ENCODE assay signal across 22 cellular contexts in genomic region chr22:50111056-50111455, GRCh38. TPM values are rescaled to one million over a fixed set of nuclear protein-coding genes. Genes with fewer than 3 reads are reported as not detected.
DNase-seq lines count a peak whose midpoint lies in the region; ATAC-seq, FAIRE-seq and TF ChIP-seq lines count a peak whose summit lies in the region.
"Had no signal": no experiment of that assay in that cellular context is flagged by ENCODE, and none has a peak within 500 bp of the region (broad histone marks: within the 10 kb centered on the region; RNA-seq: fewer than 3 reads in every experiment).

No MANE protein-coding gene starts in this region.

- no peak overlapping the region for H3K23ac ChIP-seq in neuronal stem cell (ENCODE audit: low read depth, low read length, poor library complexity)

- H3K9me3 ChIP-seq in OCI-LY1 (ENCODE audit: low read length) (no peaks in the 10 kb centered on the region), K562 (replicated peaks; ENCODE audit: control insufficient read depth, insufficient read depth, low read depth, low read length) (no peaks in the 10 kb centered on the region), neutrophil (no peaks in the 10 kb centered on the region), neuronal stem cell (replicated peaks in 1 of 2; ENCODE audit: control insufficient read depth in 2 of 2, insufficient read depth in 1 of 2, low read depth in 1 of 2, low read length in 2 of 2) (no peaks in the 10 kb centered on the region)

- no peak for TF ChIP-seq CTCF in GM23338 (conservative IDR thresholded peaks at IDR 0.05; ENCODE audit: low read depth in 2 of 2)
- TF ChIP-seq CTCF in OCI-LY1 (IDR thresholded peaks at IDR 0.05; ENCODE audit: low read length): no peak
- no peak for TF ChIP-seq CTCF in K562 (IDR thresholded peaks at IDR 0.05 in 2 of 3, conservative IDR thresholded peaks at IDR 0.05 in 1 of 3; ENCODE audit: insufficient read depth in 2 of 3, low read depth in 1 of 3, low read length in 3 of 3)
- TF ChIP-seq CTCF in neutrophil (IDR thresholded peaks at IDR 0.05): no peak
- no peak for TF ChIP-seq CTCF in GM20000 (IDR thresholded peaks at IDR 0.05; ENCODE audit: extremely low read depth, missing control alignments)

- no peaks in the 10 kb centered on the region for H4K20me1 ChIP-seq in GM23338 (replicated peaks; ENCODE audit: insufficient read depth)
- no peaks in the 10 kb centered on the region for H4K20me1 ChIP-seq in OCI-LY1 (ENCODE audit: insufficient read depth, low read length)
- no peaks in the 10 kb centered on the region for H4K20me1 ChIP-seq in K562 (replicated peaks; ENCODE audit: control insufficient read depth, insufficient read depth, low read length)

- no TSS peak for BruUV-seq in K562 (replicated peaks; lab: Mats Ljungman, UMichigan)

- no peak overlapping the region for H2BK15ac ChIP-seq in neuronal stem cell (ENCODE audit: low read length)

- H3K9me2 ChIP-seq in GM23338 (ENCODE audit: insufficient read depth) (no peaks in the 10 kb centered on the region), OCI-LY1 (ENCODE audit: low read depth, low read length) (no peaks in the 10 kb centered on the region)

- no peak overlapping the region for H3K4me3 Mint-ChIP-seq in GM23338
- H3K4me3 Mint-ChIP-seq: CD4-positive, alpha-beta memory T cell had no signal

- intact Hi-C loops in K562 (cut with micrococcal nuclease): no loop called here

- WGBS in K562 (ENCODE audit: insufficient coverage, low coverage, missing lambda C conversion rate): no CpG with 5 or more reads among the region's 1 CpG
- WGBS in neuronal stem cell (ENCODE audit: extremely low coverage in 2 of 2, insufficient read length in 2 of 2, insufficient replicate concordance in 1 of 2), 2 donors: no CpG with 5 or more reads among the region's 1 CpG

- DNase-seq in GM23338 (ENCODE audit: low spot score): peak; percentile 26
- DNase-seq in K562 (ENCODE audit: extremely low read depth in 1 of 4, low spot score in 3 of 4): no peak
- DNase-seq in neuronal stem cell (ENCODE audit: low spot score): no peak
- no peak for DNase-seq in ACHN
- DNase-seq in GM20000 (ENCODE audit: low spot score): no peak
- DNase-seq: Calu3; CD4-positive, alpha-beta memory T cell; GF-D8; GM23248; NCI-H1092; NCI-H146; NCI-H2029 treated with DMSO at 0.1 percent for 48 hours; NCI-H2171 treated with DMSO at 0.1 percent for 48 hours had no signal

- H3K79me1 ChIP-seq in neuronal stem cell (ENCODE audit: low read depth, low read length): peaks cover 3% of the 10 kb centered on the region

- no peak for TF ChIP-seq POLR2A in K562 (conservative IDR thresholded peaks at IDR 0.05)

- no peaks in the 10 kb centered on the region for H3K27me3 ChIP-seq in GM23338 (ENCODE audit: insufficient read depth)
- H3K27me3 ChIP-seq in OCI-LY1 (ENCODE audit: insufficient read depth, low read length): no peaks in the 10 kb centered on the region
- no peaks in the 10 kb centered on the region for H3K27me3 ChIP-seq in K562 (ENCODE audit: control insufficient read depth in 2 of 2, insufficient read depth in 2 of 2, low read length in 2 of 2)
- H3K27me3 ChIP-seq in neutrophil: no peaks in the 10 kb centered on the region
- peaks cover 0 to 20% (median 0%) of the 10 kb centered on the region in 3 experiments for H3K27me3 ChIP-seq in neuronal stem cell (ENCODE audit: control insufficient read depth in 3 of 3, insufficient read depth in 3 of 3, low read depth in 1 of 3, low read length in 3 of 3)

- CTCF ChIA-PET in K562 (lab: Yijun Ruan, JAX; ENCODE audit: low intra/inter-chr PET ratio): no interaction called here

- H3K4me1 Mint-ChIP-seq in GM23338: peaks cover 7% of the 10 kb centered on the region

- no peak overlapping the region for H3K4ac ChIP-seq in neuronal stem cell (ENCODE audit: low read length)

- ATAC-seq in GM23338: no peak
- no peak for ATAC-seq in K562
- ATAC-seq: Right ventricle myocardium inferior had no signal

- H3K79me2 ChIP-seq in GM23338 (replicated peaks; ENCODE audit: insufficient read depth): no peaks in the 10 kb centered on the region
- H3K79me2 ChIP-seq in OCI-LY1 (ENCODE audit: insufficient read depth, low read length): no peaks in the 10 kb centered on the region
- H3K79me2 ChIP-seq in K562 (ENCODE audit: control insufficient read depth, insufficient read depth, low read length): no peaks in the 10 kb centered on the region

- H3K4me1 ChIP-seq in GM23338 (ENCODE audit: insufficient read depth): no peaks in the 10 kb centered on the region
- peaks cover 52% of the 10 kb centered on the region for H3K4me1 ChIP-seq in OCI-LY1 (ENCODE audit: insufficient read depth, low read length, severe bottlenecking)
- H3K4me1 ChIP-seq in K562 (replicated peaks in 1 of 2; ENCODE audit: control insufficient read depth in 2 of 2, insufficient read depth in 2 of 2, low read length in 2 of 2): peaks cover 0 to 24% of the 10 kb centered on the region in 2 experiments; a peak in 3 of 5 replicates
- peaks cover 23 to 25% of the 10 kb centered on the region in 2 experiments for H3K4me1 ChIP-seq in neutrophil (ENCODE audit: control insufficient read depth in 1 of 2, insufficient read depth in 1 of 2, low read depth in 1 of 2, low read length in 1 of 2)
- peaks cover 5 to 7% of the 10 kb centered on the region in 2 donors for H3K4me1 ChIP-seq in neuronal stem cell (ENCODE audit: control insufficient read depth in 2 of 2, insufficient read depth in 1 of 2, low read depth in 1 of 2, low read length in 2 of 2)

- H4K8ac ChIP-seq in neuronal stem cell (ENCODE audit: low read depth, low read length): no peak overlapping the region

- no peak overlapping the region for H2BK5ac ChIP-seq in neuronal stem cell (ENCODE audit: low read length)

- H3K14ac ChIP-seq in neuronal stem cell (ENCODE audit: low read length): no peak overlapping the region

- H2BK120ac ChIP-seq in neuronal stem cell (ENCODE audit: low read depth, low read length): no peak overlapping the region

- H3F3A ChIP-seq in GM23338 (replicated peaks; ENCODE audit: low read depth): no peaks in the 10 kb centered on the region
- H3F3A ChIP-seq in OCI-LY1 (ENCODE audit: insufficient read depth, low read length): no peaks in the 10 kb centered on the region

- H3K27ac ChIP-seq in GM23338 (ENCODE audit: low read depth) (no peak overlapping the region), OCI-LY1 (ENCODE audit: low read depth, low read length, poor library complexity, severe bottlenecking) (peak overlapping the region; percentile 63), K562 (ENCODE audit: extremely low read depth, low read depth, low read length) (no peak overlapping the region), neutrophil (peak overlapping the region; percentile 37), neuronal stem cell (replicated peaks; ENCODE audit: low read length) (no peak overlapping the region)
- H3K27ac ChIP-seq: GM23248, SK-N-MC had no signal

- H3K27me3 Mint-ChIP-seq in GM23338 (ENCODE audit: insufficient read depth, low read depth, poor library complexity): peaks cover 9% of the 10 kb centered on the region

- H3K9ac ChIP-seq in OCI-LY1 (ENCODE audit: low read length) (peak overlapping the region; percentile 43; the same call in 1 of the 2 replicates), K562 (ENCODE audit: insufficient read depth in 1 of 2, low read depth in 2 of 2, low read length in 2 of 2) (no peak overlapping the region), neuronal stem cell (ENCODE audit: low read depth, low read length, poor library complexity) (no peak overlapping the region)
- H3K9ac ChIP-seq: GM23248 had no signal

- no peak for TF ChIP-seq EP300 in K562 (IDR thresholded peaks at IDR 0.05; ENCODE audit: low read length)

- H3K27ac Mint-ChIP-seq in GM23338: no peak overlapping the region

- POLR2A ChIA-PET in K562 (lab: Yijun Ruan, JAX): interaction anchor here (0.6 to 1.0 kb wide), 2 partner anchors 15 to 232 kb away, joined by 3 read pairs; partner anchors contain the start of gene PPP6R2

- H3K4me3 ChIP-seq in GM23338: no peak overlapping the region
- no peak overlapping the region for H3K4me3 ChIP-seq in OCI-LY1 (ENCODE audit: low read depth, low read length, poor library complexity, severe bottlenecking)
- no peak overlapping the region for H3K4me3 ChIP-seq in K562
- H3K4me3 ChIP-seq in neutrophil (ENCODE audit: low read depth in 1 of 2, low read length in 1 of 2): no peak overlapping the region
- no peak overlapping the region for H3K4me3 ChIP-seq in neuronal stem cell (ENCODE audit: low read length in 2 of 2)
- H3K4me3 ChIP-seq: GM23248, SK-N-MC had no signal

- no peaks in the 10 kb centered on the region for H3K9me1 ChIP-seq in K562 (ENCODE audit: control insufficient read depth, insufficient read depth, low read length)

- in situ Hi-C loops in K562 (cut with MboI) (no loop called here), ACHN (cut with HindIII; ENCODE audit: low pct_ligation_motif_present, low pct_unique_long_range_greater_than_20kb, low sequenced_read_pairs) (no loop called here)

- no peak overlapping the region for H3K18ac ChIP-seq in neuronal stem cell (ENCODE audit: low read length)

- H3K4me2 ChIP-seq in GM23338: no peak overlapping the region
- peak overlapping the region; percentile 51; the same call in 1 of the 2 replicates for H3K4me2 ChIP-seq in OCI-LY1 (ENCODE audit: low read length)
- no peak overlapping the region for H3K4me2 ChIP-seq in K562 (ENCODE audit: insufficient read depth, low read length)
- H3K4me2 ChIP-seq in neuronal stem cell (ENCODE audit: insufficient read depth, low read length, poor library complexity, severe bottlenecking): no peak overlapping the region

- TF ChIP-seq RAD21 in K562 (CRISPR knock-in tag; conservative IDR thresholded peaks at IDR 0.05 in 1 of 2, IDR thresholded peaks at IDR 0.05 in 1 of 2): no peak

- no peak overlapping the region for H4K91ac ChIP-seq in neuronal stem cell (ENCODE audit: low read depth, low read length, poor library complexity)

- no peak overlapping the region for H2AK5ac ChIP-seq in neuronal stem cell (ENCODE audit: low read depth, low read length)

- no peak overlapping the region for H2BK12ac ChIP-seq in neuronal stem cell (ENCODE audit: low read length)

- H3K9me3 Mint-ChIP-seq in GM23338: no peaks in the 10 kb centered on the region; the same call in 2 of the 3 replicates
- H3K9me3 Mint-ChIP-seq: CD4-positive, alpha-beta memory T cell had no signal

- no peak for FAIRE-seq in K562 (lab: Jason Lieb, UNC)
- FAIRE-seq: A204.1, RCC 7860 had no signal

- H2AFZ ChIP-seq in GM23338 (no peak overlapping the region; the same call in 1 of the 2 replicates), OCI-LY1 (ENCODE audit: low read length) (no peak overlapping the region), K562 (ENCODE audit: low read depth, low read length) (0 out of 2 replicates have a peak overlapping the region, but pooled peaks have one; percentile 33), neuronal stem cell (ENCODE audit: low read length) (no peak overlapping the region)
- H2AFZ ChIP-seq: GM23248 had no signal

- H3K36me3 ChIP-seq in GM23338 (ENCODE audit: insufficient read depth) (no peaks in the 10 kb centered on the region), OCI-LY1 (ENCODE audit: insufficient read depth, low read length) (no peaks in the 10 kb centered on the region), K562 (ENCODE audit: control insufficient read depth, insufficient read depth, low read length) (no peaks in the 10 kb centered on the region), neutrophil (no peaks in the 10 kb centered on the region), neuronal stem cell (replicated peaks in 1 of 2; ENCODE audit: control insufficient read depth in 2 of 2, insufficient read depth in 2 of 2, low read length in 2 of 2) (no peaks in the 10 kb centered on the region)

- H3K36me3 Mint-ChIP-seq in GM23338 (ENCODE audit: low read depth): no peaks in the 10 kb centered on the region
- H3K36me3 Mint-ChIP-seq: CD4-positive, alpha-beta memory T cell had no signal

RNA-seq across cellular contexts. Expression of gene MOV10L1, which starts 21.2 kb away (rescaled TPM):
- total RNA-seq in GM23338 (2014; rRNA removed; shearing (Covaris generic)): 0.62 and 0.73 TPM in 2 replicates
- polyA plus RNA-seq in GM23338 (2016; fragmentation: Nextera tagmentation; extraction: Ambion mirVana): 1.2 and 1.8 TPM in 2 replicates
- total RNA-seq in K562 (2011; cell fraction: chromatin; rRNA removed; ENCODE audit: low replicate concordance): 2.1 and 2.8 TPM in 2 replicates
- total RNA-seq in K562 (2011; cell fraction: nucleolus; rRNA removed): 0.39 and 1.3 TPM in 2 replicates
- total RNA-seq in K562 (2011; cell fraction: nucleoplasm; rRNA removed): 0.69 and 1.2 TPM in 2 replicates
- total RNA-seq in K562 (2014; rRNA removed): 0.09 and 0.33 TPM in 2 replicates
- 0.10 and 0.22 TPM in 2 replicates for total RNA-seq in K562 (2014; rRNA removed; fragmentation: Illumina TruSeq; extraction: Trizol)
- total RNA-seq in K562 (2015; rRNA removed; fragmentation: Illumina TruSeq; extraction: Trizol): 0.30 and 0.43 TPM in 2 replicates
- 0.33 and 0.34 TPM in 2 replicates for total RNA-seq in K562 (2021)
- 0.40 and 0.43 TPM in 2 replicates for polyA plus RNA-seq in K562 (2011; rRNA removed)
- polyA plus RNA-seq in K562 (2011; cell fraction: cytosol; rRNA removed): 0.16 and 0.18 TPM in 2 replicates
- 2.0 and 2.7 TPM in 2 replicates for polyA plus RNA-seq in K562 (2011; cell fraction: nucleus; rRNA removed)
- polyA plus RNA-seq in K562 (2012): 0.61 and 1.1 TPM in 2 replicates
- polyA plus RNA-seq in K562 (2014; fragmentation: Illumina TruSeq; extraction: Trizol): 0.15 and 0.24 TPM in 2 replicates
- polyA plus RNA-seq in K562 (2014; fragmentation: Nextera tagmentation; extraction: Ambion mirVana): under 1 TPM; 0.06 to 0.10 TPM
- 0.15 and 0.85 TPM in 2 replicates for polyA plus RNA-seq in K562 (2014; rRNA removed)
- polyA minus RNA-seq in K562 (2011; rRNA and poly(A)+ RNA removed): 0.21 and 0.24 TPM in 2 replicates
- polyA minus RNA-seq in K562 (2011; cell fraction: cytosol; rRNA and poly(A)+ RNA removed): not detected in 2 replicates
- 0.27 and 1.2 TPM in 2 replicates for polyA minus RNA-seq in K562 (2011; cell fraction: nucleus; rRNA and poly(A)+ RNA removed)
- 0.03 TPM for polyA plus RNA-seq in neuronal stem cell (2013, experiment 1 of 2)
- polyA plus RNA-seq in neuronal stem cell (2013, experiment 2 of 2): 0.07 TPM
- total RNA-seq: Calu3; CD4-positive, alpha-beta memory T cell; GM23248; MCF 10A; Right ventricle myocardium inferior had no signal
- polyA plus RNA-seq: CD4-positive, alpha-beta memory T cell; GM23248 had no signal

RNA-seq across cellular contexts. Expression of gene MLC1, which starts 25.8 kb away (rescaled TPM):
- total RNA-seq in GM23338 (2014; rRNA removed; shearing (Covaris generic)): not detected in 2 replicates
- not detected in 2 replicates for polyA plus RNA-seq in GM23338 (2016; fragmentation: Nextera tagmentation; extraction: Ambion mirVana)
- total RNA-seq in K562 (2011; cell fraction: chromatin; rRNA removed; ENCODE audit: low replicate concordance): 0.39 and 1.0 TPM in 2 replicates
- total RNA-seq in K562 (2011; cell fraction: nucleolus; rRNA removed): 0.92 and 1.0 TPM in 2 replicates
- 0.51 and 0.61 TPM in 2 replicates for total RNA-seq in K562 (2011; cell fraction: nucleoplasm; rRNA removed)
- total RNA-seq in K562 (2014; rRNA removed): 0.24 and 0.27 TPM in 2 replicates
- total RNA-seq in K562 (2014; rRNA removed; fragmentation: Illumina TruSeq; extraction: Trizol): 0.06 and 0.15 TPM in 2 replicates
- 0.98 and 1.1 TPM in 2 replicates for total RNA-seq in K562 (2015; rRNA removed; fragmentation: Illumina TruSeq; extraction: Trizol)
- total RNA-seq in K562 (2021): 0.54 and 0.66 TPM in 2 replicates
- 0.22 and 0.85 TPM in 2 replicates for polyA plus RNA-seq in K562 (2011; rRNA removed)
- polyA plus RNA-seq in K562 (2011; cell fraction: cytosol; rRNA removed): 0.37 and 1.4 TPM in 2 replicates
- 0.49 and 1.1 TPM in 2 replicates for polyA plus RNA-seq in K562 (2011; cell fraction: nucleus; rRNA removed)
- 1.8 and 2.2 TPM in 2 replicates for polyA plus RNA-seq in K562 (2012)
- 0.36 and 0.39 TPM in 2 replicates for polyA plus RNA-seq in K562 (2014; fragmentation: Illumina TruSeq; extraction: Trizol)
- polyA plus RNA-seq in K562 (2014; fragmentation: Nextera tagmentation; extraction: Ambion mirVana): under 1 TPM; 0.06 to 0.13 TPM
- polyA plus RNA-seq in K562 (2014; rRNA removed): 0.38 and 0.91 TPM in 2 replicates
- polyA minus RNA-seq in K562 (2011; rRNA and poly(A)+ RNA removed): 0.15 and 1.4 TPM in 2 replicates
- polyA minus RNA-seq in K562 (2011; cell fraction: cytosol; rRNA and poly(A)+ RNA removed): 1.3 TPM in 1 of 2 replicates, not detected in the other
- 0.11 and 0.27 TPM in 2 replicates for polyA minus RNA-seq in K562 (2011; cell fraction: nucleus; rRNA and poly(A)+ RNA removed)
- 0.07 TPM for polyA plus RNA-seq in neuronal stem cell (2013, experiment 1 of 2)
- polyA plus RNA-seq in neuronal stem cell (2013, experiment 2 of 2): 0.04 TPM
- total RNA-seq: Calu3; CD4-positive, alpha-beta memory T cell; GM23248; MCF 10A; NCI-H460 had no signal
- polyA plus RNA-seq: GM23248 had no signal

RNA-seq across cellular contexts. Expression of gene TTLL8, which starts 53.0 kb away (rescaled TPM):
- not detected in 2 replicates for total RNA-seq in GM23338 (2014; rRNA removed; shearing (Covaris generic))
- polyA plus RNA-seq in GM23338 (2016; fragmentation: Nextera tagmentation; extraction: Ambion mirVana) (not detected in 2 replicates), K562 (2011; rRNA removed) (not detected in 2 replicates), K562 (2014; fragmentation: Illumina TruSeq; extraction: Trizol) (not detected in 2 replicates), K562 (2014; fragmentation: Nextera tagmentation; extraction: Ambion mirVana) (not detected), K562 (2014; rRNA removed) (not detected in 2 replicates)
- total RNA-seq in K562 (2011; cell fraction: chromatin; rRNA removed; ENCODE audit: low replicate concordance): not detected in 2 replicates
- total RNA-seq in K562 (2011; cell fraction: nucleolus; rRNA removed): not detected in 2 replicates
- total RNA-seq in K562 (2011; cell fraction: nucleoplasm; rRNA removed): not detected in 2 replicates
- total RNA-seq in K562 (2014; rRNA removed) (not detected in 2 replicates), K562 (2014; rRNA removed; fragmentation: Illumina TruSeq; extraction: Trizol) (not detected in 2 replicates), K562 (2015; rRNA removed; fragmentation: Illumina TruSeq; extraction: Trizol) (not detected in 2 replicates), K562 (2021) (not detected in 2 replicates)
- not detected in 2 replicates for polyA plus RNA-seq in K562 (2011; cell fraction: cytosol; rRNA removed)
- polyA plus RNA-seq in K562 (2011; cell fraction: nucleus; rRNA removed): not detected in 2 replicates
- not detected in 2 replicates for polyA plus RNA-seq in K562 (2012)
- not detected in 2 replicates for polyA minus RNA-seq in K562 (2011; rRNA and poly(A)+ RNA removed)
- polyA minus RNA-seq in K562 (2011; cell fraction: cytosol; rRNA and poly(A)+ RNA removed): not detected in 2 replicates
- not detected in 2 replicates for polyA minus RNA-seq in K562 (2011; cell fraction: nucleus; rRNA and poly(A)+ RNA removed)
- polyA plus RNA-seq in neuronal stem cell (2013, experiment 1 of 2): 0.06 TPM
- 0.01 TPM for polyA plus RNA-seq in neuronal stem cell (2013, experiment 2 of 2)
- total RNA-seq: Calu3; CD4-positive, alpha-beta memory T cell; GM23248; MCF 10A; NCI-H460; Right ventricle myocardium inferior had no signal
- polyA plus RNA-seq: BJ; CD4-positive, alpha-beta memory T cell; GM23248 had no signal

RNA-seq across cellular contexts. Expression of gene PANX2, which starts 59.5 kb away (rescaled TPM):
- total RNA-seq in GM23338 (2014; rRNA removed; shearing (Covaris generic)): 5.1 and 5.9 TPM in 2 replicates
- polyA plus RNA-seq in GM23338 (2016; fragmentation: Nextera tagmentation; extraction: Ambion mirVana) (2.6 and 2.8 TPM in 2 replicates), K562 (2011; rRNA removed) (1.1 and 1.7 TPM in 2 replicates), K562 (2014; fragmentation: Illumina TruSeq; extraction: Trizol) (0.22 and 0.72 TPM in 2 replicates), K562 (2014; fragmentation: Nextera tagmentation; extraction: Ambion mirVana) (under 1 TPM in 1 of 2 experiments, not detected in 1; 0.01 TPM), K562 (2014; rRNA removed) (1.7 and 1.9 TPM in 2 replicates)
- total RNA-seq in K562 (2011; cell fraction: chromatin; rRNA removed; ENCODE audit: low replicate concordance): 2.9 and 7.9 TPM in 2 replicates
- total RNA-seq in K562 (2011; cell fraction: nucleolus; rRNA removed): 4.5 and 5.7 TPM in 2 replicates
- total RNA-seq in K562 (2011; cell fraction: nucleoplasm; rRNA removed): 4.0 and 4.1 TPM in 2 replicates
- total RNA-seq in K562 (2014; rRNA removed) (0.61 and 1.0 TPM in 2 replicates), K562 (2014; rRNA removed; fragmentation: Illumina TruSeq; extraction: Trizol) (0.06 and 0.07 TPM in 2 replicates), K562 (2015; rRNA removed; fragmentation: Illumina TruSeq; extraction: Trizol) (0.15 and 0.29 TPM in 2 replicates), K562 (2021) (3.0 and 3.9 TPM in 2 replicates)
- 2.4 and 3.0 TPM in 2 replicates for polyA plus RNA-seq in K562 (2011; cell fraction: cytosol; rRNA removed)
- 7.8 and 9.9 TPM in 2 replicates for polyA plus RNA-seq in K562 (2011; cell fraction: nucleus; rRNA removed)
- 2.1 and 7.6 TPM in 2 replicates for polyA plus RNA-seq in K562 (2012)
- polyA minus RNA-seq in K562 (2011; rRNA and poly(A)+ RNA removed): 0.24 and 0.60 TPM in 2 replicates
- polyA minus RNA-seq in K562 (2011; cell fraction: cytosol; rRNA and poly(A)+ RNA removed): 1.1 and 2.9 TPM in 2 replicates
- 1.2 and 1.7 TPM in 2 replicates for polyA minus RNA-seq in K562 (2011; cell fraction: nucleus; rRNA and poly(A)+ RNA removed)
- 3.0 TPM for polyA plus RNA-seq in neuronal stem cell (2013, experiment 1 of 2)
- 3.1 TPM for polyA plus RNA-seq in neuronal stem cell (2013, experiment 2 of 2)
- total RNA-seq: CD4-positive, alpha-beta memory T cell; GM23248 had no signal
- polyA plus RNA-seq: CD4-positive, alpha-beta memory T cell had no signal

Comparison
In these comparisons a context has a peak if more than half of its experiments do, and no peak if none do; other contexts are left out.
1. H3K27ac ChIP-seq: peak in OCI-LY1 (single experiment) and neutrophil (single experiment); none in GM23338 (single experiment), K562 (single experiment) and neuronal stem cell (single experiment).